Comparison of ENCODE assay signal across 31 cellular contexts in genomic region chr22:20645954-20646353, GRCh38.
"Had no signal": no experiment of that assay in that cellular context is flagged by ENCODE, and none has a peak within 500 bp of the region (broad histone marks: within the 10 kb centered on the region; RNA-seq: fewer than 3 reads in every experiment).

No MANE protein-coding gene starts in this region.

- H3K9me3 Mint-ChIP-seq: activated CD4-positive, alpha-beta T cell treated with anti-CD3 and anti-CD28 coated beads, Interleukin-2, amount 10 ng/mL, durations not matched to agents 24 days and 14 days; activated CD8-positive, alpha-beta T cell treated with anti-CD3 and anti-CD28 coated beads for 36 hours; activated naive CD4-positive, alpha-beta T cell treated with anti-CD3 and anti-CD28 coated beads, Interleukin-2, amount 10 ng/mL, durations not matched to agents 7 days and 5 days; activated naive CD8-positive, alpha-beta T cell treated with anti-CD3 and anti-CD28 coated beads, Interleukin-2, amount 50 U/mL, for 24 hours; activated T-cell treated with anti-CD3 and anti-CD28 coated beads, Interleukin-2, amount 50 U/mL, for 72 hours; activated T-helper 2 cell treated with anti-CD3 and anti-CD28 coated beads, Interferon-gamma antibody, Interleukin-2, Interleukin-4, amounts not matched to agents 10 μg/mL and 5 μg/mL and 100 μg/mL, durations not matched to agents 14 hours and 24 hours and 36 hours; central memory CD8-positive, alpha-beta T cell; T-helper 1 cell treated with Interleukin-12 subunit alpha and Interleukin-12 subunit beta and Interleukin-4 antibody, amounts not matched to agents 30 μg/mL and 1 μg/mL, for 36 hours; T-helper 2 cell treated with Interferon-gamma antibody and Interleukin-4, amounts not matched to agents 5 μg/mL and 100 μg/mL, for 36 hours had no signal

- H3K4me1 Mint-ChIP-seq: activated CD4-positive, alpha-beta T cell treated with anti-CD3 and anti-CD28 coated beads, Interleukin-2, amount 10 ng/mL, durations not matched to agents 24 days and 14 days; activated naive CD4-positive, alpha-beta T cell treated with anti-CD3 and anti-CD28 coated beads, Interleukin-2, amount 10 ng/mL, durations not matched to agents 7 days and 5 days; activated naive CD8-positive, alpha-beta T cell treated with anti-CD3 and anti-CD28 coated beads, Interleukin-2, amount 50 U/mL, for 24 hours; brain; central memory CD8-positive, alpha-beta T cell had no signal

- H3K9ac ChIP-seq: SK-N-SH had no signal

- H3K4me3 ChIP-seq: Peyer's patch, SJSA1 had no signal

- H3K27ac Mint-ChIP-seq: activated CD4-positive, alpha-beta T cell treated with anti-CD3 and anti-CD28 coated beads, Interleukin-2, amount 10 ng/mL, durations not matched to agents 24 days and 14 days; activated CD8-positive, alpha-beta T cell treated with anti-CD3 and anti-CD28 coated beads for 36 hours; activated naive CD4-positive, alpha-beta T cell treated with anti-CD3 and anti-CD28 coated beads, Interleukin-2, amount 10 ng/mL, durations not matched to agents 7 days and 5 days; activated naive CD8-positive, alpha-beta T cell; activated naive CD8-positive, alpha-beta T cell treated with anti-CD3 and anti-CD28 coated beads, Interleukin-2, amount 50 U/mL, for 24 hours; activated T-cell treated with anti-CD3 and anti-CD28 coated beads, Interleukin-2, amount 50 U/mL, for 72 hours; activated T-helper 2 cell treated with anti-CD3 and anti-CD28 coated beads, Interferon-gamma antibody, Interleukin-2, Interleukin-4, amounts not matched to agents 10 μg/mL and 5 μg/mL and 100 μg/mL, durations not matched to agents 14 hours and 24 hours and 36 hours; brain; T-helper 1 cell treated with Interleukin-12 subunit alpha and Interleukin-12 subunit beta and Interleukin-4 antibody, amounts not matched to agents 30 μg/mL and 1 μg/mL, for 36 hours; T-helper 2 cell treated with Interferon-gamma antibody and Interleukin-4, amounts not matched to agents 5 μg/mL and 100 μg/mL, for 36 hours had no signal

- H3K4me1 ChIP-seq: Peyer's patch, SJSA1 had no signal

- H3K36me3 Mint-ChIP-seq: activated naive CD4-positive, alpha-beta T cell treated with anti-CD3 and anti-CD28 coated beads, Interleukin-2, amount 10 ng/mL, durations not matched to agents 7 days and 5 days; brain had no signal

- H3K4me3 Mint-ChIP-seq: activated CD4-positive, alpha-beta T cell treated with anti-CD3 and anti-CD28 coated beads, Interleukin-2, amount 10 ng/mL, durations not matched to agents 24 days and 14 days; activated CD8-positive, alpha-beta T cell treated with anti-CD3 and anti-CD28 coated beads for 36 hours; activated naive CD4-positive, alpha-beta T cell treated with anti-CD3 and anti-CD28 coated beads, Interleukin-2, amount 10 ng/mL, durations not matched to agents 7 days and 5 days; activated naive CD8-positive, alpha-beta T cell; activated naive CD8-positive, alpha-beta T cell treated with anti-CD3 and anti-CD28 coated beads, Interleukin-2, amount 50 U/mL, for 24 hours; activated T-cell treated with anti-CD3 and anti-CD28 coated beads, Interleukin-2, amount 50 U/mL, for 72 hours; brain; central memory CD8-positive, alpha-beta T cell; T-helper 1 cell treated with Interleukin-12 subunit alpha and Interleukin-12 subunit beta and Interleukin-4 antibody, amounts not matched to agents 30 μg/mL and 1 μg/mL, for 36 hours; T-helper 2 cell treated with Interferon-gamma antibody and Interleukin-4, amounts not matched to agents 5 μg/mL and 100 μg/mL, for 36 hours had no signal

- H3K4me2 ChIP-seq: SK-N-SH had no signal

- H3K27ac ChIP-seq: Peyer's patch, SJSA1 had no signal

- H3K36me3 ChIP-seq: Peyer's patch, SJSA1 had no signal

- H3K27me3 ChIP-seq: Peyer's patch, SJSA1 had no signal

- H3K27me3 Mint-ChIP-seq: activated CD8-positive, alpha-beta T cell treated with anti-CD3 and anti-CD28 coated beads for 36 hours; activated naive CD8-positive, alpha-beta T cell; activated naive CD8-positive, alpha-beta T cell treated with anti-CD3 and anti-CD28 coated beads, Interleukin-2, amount 50 U/mL, for 24 hours; central memory CD8-positive, alpha-beta T cell had no signal

- DNase-seq: activated CD4-positive, alpha-beta T cell treated with anti-CD3 and anti-CD28 coated beads, Interleukin-2, amount 10 ng/mL, durations not matched to agents 24 days and 14 days; activated CD4-positive, alpha-beta T cell treated with anti-CD3 and anti-CD28 coated beads, Interleukin-2, amount 50 U/mL, for 4 hours; activated CD8-positive, alpha-beta T cell treated with anti-CD3 and anti-CD28 coated beads for 36 hours; activated naive CD4-positive, alpha-beta T cell treated with anti-CD3 and anti-CD28 coated beads, Interleukin-2, amount 10 ng/mL, durations not matched to agents 7 days and 5 days; activated naive CD8-positive, alpha-beta T cell treated with anti-CD3 and anti-CD28 coated beads, Interleukin-2, amount 50 U/mL, for 24 hours; activated T-cell treated with anti-CD3 and anti-CD28 coated beads, Interleukin-2, amount 50 U/mL, for 1 hour; activated T-cell treated with anti-CD3 and anti-CD28 coated beads, Interleukin-2, amount 50 U/mL, for 72 hours; anterior cingulate cortex; MM.1S; MV-4-11; NCI-H1092; NCI-H1436 treated with DMSO at 0.1 percent for 48 hours; NCI-H1694 treated with DMSO at 0.1 percent for 48 hours; NCI-H2029; NCI-H345; NCI-H510A; NCI-H526; NCI-H748 treated with DMSO at 0.1 percent for 48 hours; NK-92 treated with Interleukin-12 subunit alpha and Interleukin-12 subunit beta, amount 100 ng/mL, for 24 hours; PC-3; RPMI8226; SHP77 treated with DMSO at 0.1 percent for 48 hours; SK-N-SH had no signal

- H3K9me3 ChIP-seq: Peyer's patch, SJSA1, SK-N-SH had no signal

- ATAC-seq: activated CD8-positive, alpha-beta T cell treated with anti-CD3 and anti-CD28 coated beads for 36 hours; activated naive CD8-positive, alpha-beta T cell treated with anti-CD3 and anti-CD28 coated beads, Interleukin-2, amount 50 U/mL, for 24 hours; activated T-cell treated with anti-CD3 and anti-CD28 coated beads, Interleukin-2, amount 50 U/mL, for 72 hours; PC-3 had no signal
